In genomic region chr12:2318286-2318685, GRCh38 we compare ENCODE assay signal across 30 cellular contexts.
DNase-seq lines count a peak whose midpoint lies in the region; ATAC-seq and TF ChIP-seq lines count a peak whose summit lies in the region.
"Had no signal": no experiment of that assay in that cellular context is flagged by ENCODE, and none has a peak within 500 bp of the region (broad histone marks: within the 10 kb centered on the region; RNA-seq: fewer than 3 reads in every experiment).

No MANE protein-coding gene starts in this region.

- H2AFZ ChIP-seq in IMR-90 (replicated peaks; ENCODE audit: low read length, poor library complexity) = peak overlapping the region; percentile 8

- BruUV-seq in IMR-90 (replicated peaks; lab: Mats Ljungman, UMichigan) = no TSS peak

- no peaks in the 10 kb centered on the region for H3K9me3 Mint-ChIP-seq in activated T-helper 1 cell treated with anti-CD3 and anti-CD28 coated beads, Interleukin-12 subunit alpha, Interleukin-12 subunit beta, Interleukin-2, Interleukin-4 antibody, amounts not matched to agents 30 ng/mL and 10 ng/mL and 1 ng/mL, durations not matched to agents 14 hours and 24 hours and 36 hours
- H3K9me3 Mint-ChIP-seq: activated naive CD8-positive, alpha-beta T cell treated with anti-CD3 and anti-CD28 coated beads, Interleukin-2, amount 50 U/mL, for 24 hours; activated T-cell treated with anti-CD3 and anti-CD28 coated beads, Interleukin-2, amount 50 U/mL, for 4 hours; nephron progenitor cell; stimulated activated naive CD8-positive, alpha-beta T cell treated with anti-CD3 and anti-CD28 coated beads, Interleukin-15, amount 100 ng/mL, for 72 hours had no signal

- H3K4me3 Mint-ChIP-seq in activated T-helper 1 cell treated with anti-CD3 and anti-CD28 coated beads, Interleukin-12 subunit alpha, Interleukin-12 subunit beta, Interleukin-2, Interleukin-4 antibody, amounts not matched to agents 30 ng/mL and 10 ng/mL and 1 ng/mL, durations not matched to agents 14 hours and 24 hours and 36 hours = no peak overlapping the region
- H3K4me3 Mint-ChIP-seq: activated CD8-positive, alpha-beta memory T cell treated with anti-CD3 and anti-CD28 coated beads, Interleukin-2, amount 10 ng/mL, durations not matched to agents 7 days and 5 days; activated naive CD8-positive, alpha-beta T cell treated with anti-CD3 and anti-CD28 coated beads, Interleukin-2, amount 50 U/mL, for 24 hours; activated T-cell treated with anti-CD3 and anti-CD28 coated beads, Interleukin-2, amount 50 U/mL, for 4 hours; brain; nephron progenitor cell; stimulated activated naive CD8-positive, alpha-beta T cell treated with anti-CD3 and anti-CD28 coated beads, Interleukin-15, amount 100 ng/mL, for 72 hours had no signal

- no peak overlapping the region for H2AK9ac ChIP-seq in IMR-90 (replicated peaks; ENCODE audit: low read depth, low read length, poor library complexity)

- H3K27ac Mint-ChIP-seq in activated T-helper 1 cell treated with anti-CD3 and anti-CD28 coated beads, Interleukin-12 subunit alpha, Interleukin-12 subunit beta, Interleukin-2, Interleukin-4 antibody, amounts not matched to agents 30 ng/mL and 10 ng/mL and 1 ng/mL, durations not matched to agents 14 hours and 24 hours and 36 hours = no peak overlapping the region
- H3K27ac Mint-ChIP-seq: activated CD8-positive, alpha-beta memory T cell treated with anti-CD3 and anti-CD28 coated beads, Interleukin-2, amount 10 ng/mL, durations not matched to agents 7 days and 5 days; activated naive CD8-positive, alpha-beta T cell treated with anti-CD3 and anti-CD28 coated beads, Interleukin-2, amount 50 U/mL, for 24 hours; nephron progenitor cell had no signal

- H3K9ac ChIP-seq in IMR-90 (ENCODE audit: low read depth, low read length) = no peak overlapping the region
- no peak overlapping the region for H3K9ac ChIP-seq in stomach smooth muscle (ENCODE audit: low read length in 2 of 2)

- H3K27ac ChIP-seq in IMR-90 (ENCODE audit: insufficient read depth, low read length) = no peak overlapping the region
- H3K27ac ChIP-seq in SJSA1 = 0 out of 2 replicates have a peak overlapping the region, but pooled peaks have one; percentile 63
- H3K27ac ChIP-seq in stomach smooth muscle (ENCODE audit: low read length) = peak overlapping the region; percentile 41
- H3K27ac ChIP-seq: spleen, thyroid gland had no signal

- no peaks in the 10 kb centered on the region for H3K36me3 Mint-ChIP-seq in activated T-helper 1 cell treated with anti-CD3 and anti-CD28 coated beads, Interleukin-12 subunit alpha, Interleukin-12 subunit beta, Interleukin-2, Interleukin-4 antibody, amounts not matched to agents 30 ng/mL and 10 ng/mL and 1 ng/mL, durations not matched to agents 14 hours and 24 hours and 36 hours (ENCODE audit: low read depth)
- H3K36me3 Mint-ChIP-seq: activated CD8-positive, alpha-beta memory T cell treated with anti-CD3 and anti-CD28 coated beads, Interleukin-2, amount 10 ng/mL, durations not matched to agents 7 days and 5 days; brain had no signal

- POLR2A ChIA-PET in IMR-90 (lab: Charles Lee; ENCODE audit: unreplicated experiment) = no interaction called here

- H3K56ac ChIP-seq in IMR-90 (ENCODE audit: extremely low read depth, insufficient read depth, low read length) = no peak overlapping the region

- 0 out of 2 replicates have a peak, but pooled peaks have one; percentile 18 for ATAC-seq in IMR-90 (ENCODE audit: low read depth)
- ATAC-seq: activated CD4-positive, CD25-positive, alpha-beta regulatory T cell treated with anti-CD3 and anti-CD28 coated beads, Interleukin-2, amount 50 U/mL, for 24 hours; activated CD8-positive, alpha-beta memory T cell treated with anti-CD3 and anti-CD28 coated beads, Interleukin-2, amount 10 ng/mL, durations not matched to agents 7 days and 5 days; activated naive CD8-positive, alpha-beta T cell treated with anti-CD3 and anti-CD28 coated beads, Interleukin-2, amount 50 U/mL, for 24 hours; activated T-cell treated with anti-CD3 and anti-CD28 coated beads, Interleukin-2, amount 50 U/mL, for 4 hours; HCT116; HepG2; PC-3; right cardiac atrium had no signal

- H2BK120ac ChIP-seq in IMR-90 (ENCODE audit: low read depth, low read length) = peak overlapping the region; percentile 87

- H2AK5ac ChIP-seq in IMR-90 (ENCODE audit: low read depth, low read length) = peak overlapping the region; percentile 98

- DNase-seq in IMR-90 = no peak
- no peak for DNase-seq in SJSA1 (ENCODE audit: low read depth in 1 of 2, low spot score in 2 of 2)
- peak; percentile 40 for DNase-seq in fibroblast of villous mesenchyme (ENCODE audit: low read depth)
- no peak for DNase-seq in NK-92 (lab: John Stamatoyannopoulos, UW; ENCODE audit: unreplicated experiment)
- no peak for DNase-seq in stimulated activated naive CD4-positive, alpha-beta T cell treated with Interleukin-2 at 50 U/mL for 16 hours (lab: John Stamatoyannopoulos, UW)
- DNase-seq in activated T-helper 1 cell treated with anti-CD3 and anti-CD28 coated beads, Interleukin-12 subunit alpha, Interleukin-12 subunit beta, Interleukin-2, Interleukin-4 antibody, amounts not matched to agents 30 ng/mL and 10 ng/mL and 1 ng/mL, durations not matched to agents 14 hours and 24 hours and 36 hours (ENCODE audit: low spot score) = no peak
- DNase-seq: activated CD4-positive, alpha-beta T cell treated with anti-CD3 and anti-CD28 coated beads, Interleukin-2, amount 50 U/mL, for 4 hours; activated CD8-positive, alpha-beta memory T cell treated with anti-CD3 and anti-CD28 coated beads, Interleukin-2, amount 10 ng/mL, durations not matched to agents 7 days and 5 days; activated naive CD8-positive, alpha-beta T cell treated with anti-CD3 and anti-CD28 coated beads, Interleukin-2, amount 50 U/mL, for 24 hours; activated T-cell treated with anti-CD3 and anti-CD28 coated beads, Interleukin-2, amount 50 U/mL, for 4 hours; C1 segment of cervical spinal cord; COR-L47; hippocampal formation; Kasumi-1; NCI-H1694; NCI-H2171; NCI-H510A treated with DMSO at 0.1 percent for 48 hours; nephron progenitor cell; PC-3; Right ventricle myocardium superior; spleen; stimulated activated CD8-positive, alpha-beta memory T cell treated with anti-CD3 and anti-CD28 coated beads, Interleukin-4, amount 100 ng/mL, for 48 hours; stimulated activated naive CD8-positive, alpha-beta T cell treated with anti-CD3 and anti-CD28 coated beads, Interleukin-15, amount 100 ng/mL, for 72 hours; thyroid gland had no signal

- dilution Hi-C loops in IMR-90 (cut with HindIII; ENCODE audit: low sequenced_read_pairs, unreplicated experiment) = no loop called here

- peaks cover 14% of the 10 kb centered on the region for H3K27me3 Mint-ChIP-seq in activated T-helper 1 cell treated with anti-CD3 and anti-CD28 coated beads, Interleukin-12 subunit alpha, Interleukin-12 subunit beta, Interleukin-2, Interleukin-4 antibody, amounts not matched to agents 30 ng/mL and 10 ng/mL and 1 ng/mL, durations not matched to agents 14 hours and 24 hours and 36 hours (ENCODE audit: insufficient read depth)
- H3K27me3 Mint-ChIP-seq: brain had no signal

- no peak overlapping the region for H3K4me2 ChIP-seq in IMR-90 (ENCODE audit: low read depth, low read length)

- CTCF ChIA-PET in IMR-90 (lab: Yijun Ruan, JAX) = no interaction called here

- H3K79me1 ChIP-seq in IMR-90 (ENCODE audit: low read depth in 1 of 2, low read length in 2 of 2) = peaks cover 0 to 11% of the 10 kb centered on the region in 2 experiments; a peak in 2 of 4 replicates

- peak overlapping the region; percentile 53 for H4K91ac ChIP-seq in IMR-90 (ENCODE audit: insufficient read depth, low read depth, low read length)

- H3K4me1 ChIP-seq in IMR-90 (ENCODE audit: control insufficient read depth, insufficient read depth, low read length) (peaks cover 15% of the 10 kb centered on the region), SJSA1 (replicated peaks) (peaks cover 30% of the 10 kb centered on the region), stomach smooth muscle (ENCODE audit: control insufficient read depth, insufficient read depth, low read length) (peaks cover 46% of the 10 kb centered on the region)

- H2BK20ac ChIP-seq in IMR-90 (ENCODE audit: low read depth, low read length) = no peak overlapping the region; the same call in none of the 2 replicates

- H3K14ac ChIP-seq in IMR-90 (replicated peaks; ENCODE audit: low read depth, low read length) = peak overlapping the region; percentile 19; the same call in 1 of the 2 replicates

- no peaks in the 10 kb centered on the region for H3K4me1 Mint-ChIP-seq in activated T-helper 1 cell treated with anti-CD3 and anti-CD28 coated beads, Interleukin-12 subunit alpha, Interleukin-12 subunit beta, Interleukin-2, Interleukin-4 antibody, amounts not matched to agents 30 ng/mL and 10 ng/mL and 1 ng/mL, durations not matched to agents 14 hours and 24 hours and 36 hours (ENCODE audit: low read depth)
- H3K4me1 Mint-ChIP-seq: activated CD8-positive, alpha-beta memory T cell treated with anti-CD3 and anti-CD28 coated beads, Interleukin-2, amount 10 ng/mL, durations not matched to agents 7 days and 5 days; activated naive CD8-positive, alpha-beta T cell treated with anti-CD3 and anti-CD28 coated beads, Interleukin-2, amount 50 U/mL, for 24 hours had no signal

- H3K4ac ChIP-seq in IMR-90 (ENCODE audit: low read depth, low read length) = peak overlapping the region; percentile 74

- TF ChIP-seq CTCF in IMR-90 (conservative IDR thresholded peaks at IDR 0.05; ENCODE audit: low read depth, low read length) = no peak
- TF ChIP-seq CTCF in fibroblast of villous mesenchyme (IDR thresholded peaks at IDR 0.05; ENCODE audit: insufficient read depth, low read depth, low read length) = no peak

- H2BK5ac ChIP-seq in IMR-90 (ENCODE audit: low read depth, low read length, poor library complexity, severe bottlenecking) = no peak overlapping the region

- H4K8ac ChIP-seq in IMR-90 (ENCODE audit: low read depth in 2 of 2, low read length in 2 of 2) = no peak overlapping the region

- H3K27me3 ChIP-seq in IMR-90 (ENCODE audit: control insufficient read depth, insufficient read depth, low read length) (no peaks in the 10 kb centered on the region), SJSA1 (replicated peaks) (no peaks in the 10 kb centered on the region), stomach smooth muscle (ENCODE audit: control insufficient read depth in 1 of 2, insufficient read depth in 2 of 2, low read length in 2 of 2) (no peaks in the 10 kb centered on the region)
- H3K27me3 ChIP-seq: thyroid gland had no signal

- H3K9me1 ChIP-seq in IMR-90 (ENCODE audit: insufficient read depth, low read length) = peaks cover 37% of the 10 kb centered on the region

- in situ Hi-C loops in IMR-90 (cut with MboI; ENCODE audit: low sequenced_read_pairs) = no loop called here

- no peak overlapping the region for H3K23ac ChIP-seq in IMR-90 (ENCODE audit: low read depth, low read length)

- peak overlapping the region; percentile 96; the same call in 1 of the 3 replicates for H2BK15ac ChIP-seq in IMR-90 (ENCODE audit: low read depth, low read length)

- WGBS in IMR-90 (ENCODE audit: extremely low coverage in 2 of 2, insufficient read length in 1 of 2), 2 experiments = 98% methylated on average over 4 of the region's 8 CpGs; no CpG with 5 or more reads in 1 of the 2 experiments

- intact Hi-C loops in IMR-90 (cut with micrococcal nuclease) = no loop called here
- intact Hi-C loops in activated T-helper 1 cell treated with anti-CD3 and anti-CD28 coated beads, Interleukin-12 subunit alpha, Interleukin-12 subunit beta, Interleukin-2, Interleukin-4 antibody, amounts not matched to agents 30 ng/mL and 10 ng/mL and 1 ng/mL, durations not matched to agents 14 hours and 24 hours and 36 hours (cut with micrococcal nuclease) = no loop called here

- no peak for TF ChIP-seq POLR2A in IMR-90 (IDR thresholded peaks at IDR 0.05; ENCODE audit: low read depth, low read length)

- H4K20me1 ChIP-seq in IMR-90 (ENCODE audit: insufficient read depth, low read length) = no peaks in the 10 kb centered on the region

- no peaks in the 10 kb centered on the region for H3K36me3 ChIP-seq in IMR-90 (ENCODE audit: control insufficient read depth, insufficient read depth, low read length)
- no peaks in the 10 kb centered on the region for H3K36me3 ChIP-seq in SJSA1
- no peaks in the 10 kb centered on the region for H3K36me3 ChIP-seq in stomach smooth muscle (ENCODE audit: control insufficient read depth in 2 of 2, insufficient read depth in 2 of 2, low read length in 2 of 2)
- H3K36me3 ChIP-seq: spleen, thyroid gland had no signal

- no peak overlapping the region for H3K18ac ChIP-seq in IMR-90 (ENCODE audit: low read depth, low read length)

- TF ChIP-seq RAD21 in IMR-90 (IDR thresholded peaks at IDR 0.05; ENCODE audit: low read length) = no peak

- H3K4me3 ChIP-seq in IMR-90 (ENCODE audit: insufficient read depth, low read depth, low read length) (no peak overlapping the region), SJSA1 (no peak overlapping the region), fibroblast of villous mesenchyme (ENCODE audit: low read depth, low read length) (no peak overlapping the region), stomach smooth muscle (ENCODE audit: low read length in 2 of 2) (no peak overlapping the region)
- H3K4me3 ChIP-seq: spleen, thyroid gland had no signal

- H3K9me3 ChIP-seq in IMR-90 (ENCODE audit: control insufficient read depth, insufficient read depth, low read length) (no peaks in the 10 kb centered on the region), SJSA1 (replicated peaks) (no peaks in the 10 kb centered on the region), stomach smooth muscle (ENCODE audit: control insufficient read depth in 2 of 2, low read length in 2 of 2) (no peaks in the 10 kb centered on the region)
- H3K9me3 ChIP-seq: spleen, thyroid gland had no signal

- no peak overlapping the region for H4K5ac ChIP-seq in IMR-90 (ENCODE audit: low read depth, low read length)
